In genomic region chr5:172479034-172479783, GRCh38 we compare ENCODE assay signal across 9 cellular contexts. TPM values are rescaled to one million over a fixed set of nuclear protein-coding genes. Genes with fewer than 3 reads are reported as not detected.
DNase-seq lines count a peak whose midpoint lies in the region; ATAC-seq, FAIRE-seq and TF ChIP-seq lines count a peak whose summit lies in the region.
"Had no signal": no experiment of that assay in that cellular context is flagged by ENCODE, and none has a peak within 500 bp of the region (broad histone marks: within the 10 kb centered on the region; RNA-seq: fewer than 3 reads in every experiment).

No MANE protein-coding gene starts in this region.

- no peak overlapping the region for H3K4me3 ChIP-seq in endothelial cell of umbilical vein (replicated peaks in 1 of 3; ENCODE audit: insufficient read depth in 1 of 3, low read depth in 1 of 3, low read length in 3 of 3)

- H3K27ac ChIP-seq in endothelial cell of umbilical vein (ENCODE audit: insufficient read depth, low read depth, low read length): no peak overlapping the region

- H4K20me1 ChIP-seq in endothelial cell of umbilical vein (replicated peaks; ENCODE audit: control insufficient read depth, extremely low read depth, insufficient read depth, low read length): no peaks in the 10 kb centered on the region

- H3K9me3 ChIP-seq in endothelial cell of umbilical vein (replicated peaks; ENCODE audit: control insufficient read depth, insufficient read depth, low read length): no peaks in the 10 kb centered on the region

- H3K9me3 Mint-ChIP-seq in memory B cell: no peaks in the 10 kb centered on the region
- H3K9me3 Mint-ChIP-seq: stimulated activated naive CD8-positive, alpha-beta T cell treated with anti-CD3 and anti-CD28 coated beads, Interleukin-15, Interleukin-2, amounts not matched to agents 100 ng/mL and 50 ng/mL, for 24 hours had no signal

- no TSS peak for BruUV-seq in endothelial cell of umbilical vein (replicated peaks; lab: Mats Ljungman, UMichigan)

- peak; percentile 43 for ATAC-seq in memory B cell (ENCODE audit: low read depth)

- TF ChIP-seq POLR2A in GM12892 (IDR thresholded peaks at IDR 0.05; ENCODE audit: low read depth, low read length): no peak
- TF ChIP-seq POLR2A in endothelial cell of umbilical vein (IDR thresholded peaks at IDR 0.05; ENCODE audit: low read depth, low read length): no peak

- CTCF ChIA-PET in endothelial cell of umbilical vein (lab: Charles Lee): interaction anchor here (0.7 to 6.2 kb wide), 3 partner anchors 216 to 227 kb away, joined by 3 to 81 read pairs (median 8); no protein-coding TSS in a partner anchor

- no peaks in the 10 kb centered on the region for H3K4me1 ChIP-seq in endothelial cell of umbilical vein (ENCODE audit: control insufficient read depth, extremely low read depth, insufficient read depth, low read length)

- peaks cover 5% of the 10 kb centered on the region for H3K27me3 Mint-ChIP-seq in memory B cell

- no peak overlapping the region for H3K4me2 ChIP-seq in endothelial cell of umbilical vein (ENCODE audit: insufficient read depth, low read length)

- no peaks in the 10 kb centered on the region for H3K4me1 Mint-ChIP-seq in memory B cell

- peak; percentile 75 to 80 for TF ChIP-seq CTCF in endothelial cell of umbilical vein (IDR thresholded peaks at IDR 0.05; ENCODE audit: extremely low read depth in 1 of 2, insufficient read depth in 1 of 2, low read depth in 1 of 2, low read length in 2 of 2)

- POLR2A ChIA-PET in endothelial cell of umbilical vein (lab: Charles Lee): no interaction called here

- H3K36me3 Mint-ChIP-seq in memory B cell: no peaks in the 10 kb centered on the region

- no peak overlapping the region for H3K9ac ChIP-seq in endothelial cell of umbilical vein (replicated peaks; ENCODE audit: extremely low read depth, insufficient read depth, low read length)

- no peaks in the 10 kb centered on the region for H3K9me1 ChIP-seq in endothelial cell of umbilical vein (replicated peaks; ENCODE audit: control insufficient read depth, extremely low read depth, insufficient read depth, low read length)

- H3K4me3 Mint-ChIP-seq in memory B cell: no peak overlapping the region
- H3K4me3 Mint-ChIP-seq: stimulated activated naive CD8-positive, alpha-beta T cell treated with anti-CD3 and anti-CD28 coated beads, Interleukin-15, Interleukin-2, amounts not matched to agents 100 ng/mL and 50 ng/mL, for 24 hours had no signal

- no peak overlapping the region for H2AFZ ChIP-seq in endothelial cell of umbilical vein (ENCODE audit: low read depth, low read length)

- FAIRE-seq in A204.1 (lab: Jason Lieb, UNC) (peak; percentile 89), GM12892 (lab: Jason Lieb, UNC) (peak; percentile 33), endothelial cell of umbilical vein (lab: Jason Lieb, UNC) (peak; percentile 96)

- no peaks in the 10 kb centered on the region for H3K79me2 ChIP-seq in endothelial cell of umbilical vein (ENCODE audit: control insufficient read depth, insufficient read depth, low read length)

- dilution Hi-C loops in endothelial cell of umbilical vein (cut with MboI; ENCODE audit: extremely low pct_ligation_motif_present, low sequenced_read_pairs): no loop called here

- intact Hi-C loops in endothelial cell of umbilical vein (cut with micrococcal nuclease): loop anchor here (1.0 kb wide), 1 partner anchor 218 kb away; no protein-coding TSS in a partner anchor

- H3K27me3 ChIP-seq in endothelial cell of umbilical vein (ENCODE audit: control insufficient read depth in 2 of 2, insufficient read depth in 2 of 2, low read length in 2 of 2): no peaks in the 10 kb centered on the region

- H3K27ac Mint-ChIP-seq in memory B cell: no peak overlapping the region
- H3K27ac Mint-ChIP-seq: stimulated activated naive CD8-positive, alpha-beta T cell treated with anti-CD3 and anti-CD28 coated beads, Interleukin-15, Interleukin-2, amounts not matched to agents 100 ng/mL and 50 ng/mL, for 24 hours had no signal

- DNase-seq in GM12892 (ENCODE audit: insufficient read length) (peak; percentile 60), HK-2 (ENCODE audit: unreplicated experiment) (peak; percentile 72), NCI-H82 (lab: John Stamatoyannopoulos, UW) (peak; percentile 89), endothelial cell of umbilical vein (ENCODE audit: low read depth, low spot score) (peak; percentile 81), memory B cell (ENCODE audit: low spot score in 2 of 2) (no peak)
- DNase-seq in activated CD8-positive, alpha-beta memory T cell treated with anti-CD3 and anti-CD28 coated beads for 1 hour (ENCODE audit: extremely low read depth in 1 of 2, low read depth in 1 of 2): peak; percentile 20 to 22
- DNase-seq in stimulated activated CD8-positive, alpha-beta memory T cell treated with anti-CD3 and anti-CD28 coated beads, Interleukin-7, amount 100 ng/mL, for 4 hours (ENCODE audit: low read depth in 2 of 2): peak; percentile 10 to 19

- H3K36me3 ChIP-seq in endothelial cell of umbilical vein (ENCODE audit: control insufficient read depth in 2 of 2, extremely low read depth in 1 of 2, insufficient read depth in 2 of 2, low read length in 2 of 2): no peaks in the 10 kb centered on the region

TF ChIP-seq in endothelial cell of umbilical vein, 7 proteins besides CTCF, POLR2A, EP300 and RAD21:
- TF ChIP-seq MYC (IDR thresholded peaks at IDR 0.05; ENCODE audit: low read depth, low read length): no peak
- TF ChIP-seq POLR2AphosphoS5 (IDR thresholded peaks at IDR 0.05; ENCODE audit: insufficient read depth, low read depth, low read length): no peak
- no peak for TF ChIP-seq FOS (IDR thresholded peaks at IDR 0.05; ENCODE audit: borderline replicate concordance, insufficient read depth, low read length)
- TF ChIP-seq EZH2 (IDR thresholded peaks at IDR 0.05; ENCODE audit: borderline replicate concordance, low read depth, low read length, severe bottlenecking): no peak
- no peak for TF ChIP-seq JUN (IDR thresholded peaks at IDR 0.05; ENCODE audit: borderline replicate concordance, insufficient read depth, insufficient read length, low read depth)
- no peak for TF ChIP-seq MAX (IDR thresholded peaks at IDR 0.05; ENCODE audit: insufficient read depth, insufficient read length)
- TF ChIP-seq GATA2 (IDR thresholded peaks at IDR 0.05; ENCODE audit: insufficient read depth, insufficient read length, low read depth, low read length): no peak

RNA-seq across cellular contexts. Expression of gene SH3PXD2B, which starts 24.9 kb away (rescaled TPM):
- polyA plus RNA-seq in GM12892 (2012; ENCODE audit: missing spikeins): 0.95 TPM
- total RNA-seq in endothelial cell of umbilical vein: 66.3 and 71.8 TPM in 2 replicates
- polyA plus RNA-seq in endothelial cell of umbilical vein: 23.5 and 24.7 TPM in 2 replicates
- polyA plus RNA-seq in endothelial cell of umbilical vein (2011; cell fraction: cytosol; rRNA removed): 24.4 and 25.9 TPM in 2 replicates
- 33.5 and 36.3 TPM in 2 replicates for polyA plus RNA-seq in endothelial cell of umbilical vein (2011; cell fraction: nucleus; rRNA removed)
- 39.6 and 47.8 TPM in 2 replicates for polyA plus RNA-seq in endothelial cell of umbilical vein (2012)
- 49.9 and 53.1 TPM in 2 replicates for polyA minus RNA-seq in endothelial cell of umbilical vein
- 4.3 TPM for polyA minus RNA-seq in endothelial cell of umbilical vein (2011; cell fraction: cytosol; rRNA and poly(A)+ RNA removed)
- polyA minus RNA-seq in endothelial cell of umbilical vein (2011; cell fraction: nucleus; rRNA and poly(A)+ RNA removed): 22.0 and 24.7 TPM in 2 replicates

Comparison
In these comparisons a context has a peak if more than half of its experiments do, and no peak if none do; other contexts are left out.
1. DNase-seq: peak in GM12892 (single experiment), HK-2 (single experiment), NCI-H82 (single experiment), activated CD8-positive, alpha-beta memory T cell treated with anti-CD3 and anti-CD28 coated beads for 1 hour (2 of 2), endothelial cell of umbilical vein (single experiment) and stimulated activated CD8-positive, alpha-beta memory T cell treated with anti-CD3 and anti-CD28 coated beads, Interleukin-7, amount 100 ng/mL, for 4 hours (2 of 2); none in memory B cell (0 of 2).